Comparison of ENCODE assay signal across 19 cellular contexts in the genomic region with DNA sequence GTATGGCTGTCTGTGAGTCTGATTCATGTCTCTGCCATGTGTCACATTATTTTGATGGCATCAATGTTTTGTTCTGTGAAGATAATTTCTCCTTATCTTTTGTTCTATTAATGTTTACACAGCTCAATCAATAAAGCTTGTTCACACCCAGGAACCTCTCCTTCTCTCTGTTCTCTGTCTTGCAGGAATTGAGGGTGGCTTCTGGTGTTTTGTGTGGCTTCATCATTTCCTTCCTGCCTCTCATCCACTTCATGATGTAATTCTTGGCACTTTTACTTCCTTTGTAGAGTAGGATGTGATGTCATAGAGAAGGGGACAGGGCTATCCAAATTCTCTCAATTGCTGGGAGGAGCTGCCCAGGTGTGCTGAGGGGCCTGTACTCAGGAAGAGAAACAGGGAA. TPM values are rescaled to one million over a fixed set of nuclear protein-coding genes. Genes with fewer than 3 reads are reported as not detected.
"Had no signal": no experiment of that assay in that cellular context is flagged by ENCODE, and none has a peak within 500 bp of the region (broad histone marks: within the 10 kb centered on the region; RNA-seq: fewer than 3 reads in every experiment).

No MANE protein-coding gene starts in this region.

- ATAC-seq: activated naive CD4-positive, alpha-beta T cell treated with anti-CD3 and anti-CD28 coated beads, Interleukin-2, amount 50 U/mL, for 72 hours; naive thymus-derived CD4-positive, alpha-beta T cell; stimulated activated memory B cell treated with anti-CD40 and anti-IgM and Interleukin-4, amounts not matched to agents 10 μg/mL and 1 μg/mL and 100 μg/mL, for 72 hours had no signal

- H3K36me3 ChIP-seq: neutrophil, right atrium auricular region, tibial nerve had no signal

- H3K4me3 ChIP-seq: right atrium auricular region, tibial nerve had no signal

- H3K27ac Mint-ChIP-seq: activated CD4-positive, alpha-beta T cell treated with anti-CD3 and anti-CD28 coated beads, Interleukin-2, amount 10 ng/mL, durations not matched to agents 7 days and 5 days; activated naive CD4-positive, alpha-beta T cell treated with anti-CD3 and anti-CD28 coated beads, Interleukin-2, amount 50 U/mL, for 72 hours; naive thymus-derived CD4-positive, alpha-beta T cell; stimulated activated memory B cell treated with anti-CD40 and anti-IgM and Interleukin-4, amounts not matched to agents 10 μg/mL and 1 μg/mL and 100 μg/mL, for 72 hours had no signal

- H3K27ac ChIP-seq: epithelial cell of prostate, neutrophil, right atrium auricular region, tibial nerve had no signal

- H3K4me1 Mint-ChIP-seq: activated CD4-positive, alpha-beta T cell treated with anti-CD3 and anti-CD28 coated beads, Interleukin-2, amount 10 ng/mL, durations not matched to agents 7 days and 5 days; central memory CD8-positive, alpha-beta T cell; naive thymus-derived CD4-positive, alpha-beta T cell; stimulated activated memory B cell treated with anti-CD40 and anti-IgM and Interleukin-4, amounts not matched to agents 10 μg/mL and 1 μg/mL and 100 μg/mL, for 72 hours had no signal

- H3K27me3 Mint-ChIP-seq: activated CD4-positive, alpha-beta T cell treated with anti-CD3 and anti-CD28 coated beads, Interleukin-2, amount 10 ng/mL, durations not matched to agents 7 days and 5 days; brain; central memory CD8-positive, alpha-beta T cell; naive thymus-derived CD4-positive, alpha-beta T cell; stimulated activated memory B cell treated with anti-CD40 and anti-IgM and Interleukin-4, amounts not matched to agents 10 μg/mL and 1 μg/mL and 100 μg/mL, for 72 hours had no signal

- H3K4me3 Mint-ChIP-seq: activated CD4-positive, alpha-beta T cell treated with anti-CD3 and anti-CD28 coated beads, Interleukin-2, amount 10 ng/mL, durations not matched to agents 7 days and 5 days; brain; central memory CD8-positive, alpha-beta T cell; naive thymus-derived CD4-positive, alpha-beta T cell; stimulated activated memory B cell treated with anti-CD40 and anti-IgM and Interleukin-4, amounts not matched to agents 10 μg/mL and 1 μg/mL and 100 μg/mL, for 72 hours had no signal

- H3K27me3 ChIP-seq: neutrophil, right atrium auricular region, tibial nerve had no signal

- H3K4me1 ChIP-seq: right atrium auricular region had no signal

- DNase-seq: activated CD4-positive, alpha-beta T cell treated with anti-CD3 and anti-CD28 coated beads, Interleukin-2, amount 10 ng/mL, durations not matched to agents 7 days and 5 days; activated CD4-positive, CD25-positive, alpha-beta regulatory T cell; amniotic stem cell; cortex of kidney; effector CD8-positive, alpha-beta T cell; hippocampal formation; midbrain; naive thymus-derived CD4-positive, alpha-beta T cell; posterior cingulate gyrus; stimulated activated CD4-positive, alpha-beta T cell treated with anti-CD3 and anti-CD28 coated beads, Interleukin-1b, Interleukin-23, amount 100 ng/mL, for 48 hours had no signal

- H3K36me3 Mint-ChIP-seq: naive thymus-derived CD4-positive, alpha-beta T cell; stimulated activated memory B cell treated with anti-CD40 and anti-IgM and Interleukin-4, amounts not matched to agents 10 μg/mL and 1 μg/mL and 100 μg/mL, for 72 hours had no signal

- H3K9me3 ChIP-seq: neutrophil, right atrium auricular region, tibial nerve had no signal

- H3K9me3 Mint-ChIP-seq: brain had no signal

RNA-seq across cellular contexts. Expression of gene ASXL3, which starts 27.2 kb away (rescaled TPM):
- total RNA-seq: activated CD4-positive, alpha-beta T cell treated with anti-CD3 and anti-CD28 coated beads, Interleukin-2, amount 10 ng/mL, durations not matched to agents 7 days and 5 days; activated CD8-positive, alpha-beta memory T cell treated with anti-CD3 and anti-CD28 coated beads for 36 hours; activated naive CD4-positive, alpha-beta T cell treated with anti-CD3 and anti-CD28 coated beads, Interleukin-2, amount 50 U/mL, for 72 hours; naive thymus-derived CD4-positive, alpha-beta T cell had no signal
